Comparison of ENCODE assay signal across 8 cellular contexts in genomic region chr20:3710703-3711417, GRCh38. TPM values are rescaled to one million over a fixed set of nuclear protein-coding genes. Genes with fewer than 3 reads are reported as not detected.
DNase-seq lines count a peak whose midpoint lies in the region; FAIRE-seq and TF ChIP-seq lines count a peak whose summit lies in the region.

No MANE protein-coding gene starts in this region.

- DNase-seq in AG08395 (ENCODE audit: low spot score) (peak; percentile 79), GM12892 (ENCODE audit: insufficient read length) (peak; percentile 88), fibroblast of peridontal ligament (ENCODE audit: extremely low read depth) (peak; percentile 54), neuronal stem cell (ENCODE audit: low spot score) (peak; percentile 80), NCI-H446 treated with DMSO at 0.1 percent for 48 hours (lab: John Stamatoyannopoulos, UW) (no peak)
- DNase-seq in activated T-cell treated with anti-CD3 and anti-CD28 coated beads, Interleukin-2, amount 50 U/mL, for 48 hours, result peak; percentile 88 to 89

- peak; percentile 97 for TF ChIP-seq CTCF in OCI-LY1 (IDR thresholded peaks at IDR 0.05; ENCODE audit: low read length)

- no peak overlapping the region for H2BK15ac ChIP-seq in neuronal stem cell (ENCODE audit: low read length)

- H3K4me1 ChIP-seq in OCI-LY1 (ENCODE audit: insufficient read depth, low read length, severe bottlenecking) (no peaks in the 10 kb centered on the region), neuronal stem cell (ENCODE audit: control insufficient read depth in 2 of 2, insufficient read depth in 1 of 2, low read depth in 1 of 2, low read length in 2 of 2) (no peaks in the 10 kb centered on the region), subcutaneous abdominal adipose tissue (ENCODE audit: control insufficient read depth in 5 of 5, insufficient read depth in 5 of 5, low read length in 5 of 5) (peaks cover 0 to 64% (median 36%) of the 10 kb centered on the region in 5 donors)

- no peaks in the 10 kb centered on the region for H3K9me2 ChIP-seq in OCI-LY1 (ENCODE audit: low read depth, low read length)

- no peaks in the 10 kb centered on the region for H3K79me2 ChIP-seq in OCI-LY1 (ENCODE audit: insufficient read depth, low read length)

- H2BK12ac ChIP-seq in neuronal stem cell (ENCODE audit: low read length), result no peak overlapping the region

- H3K27me3 ChIP-seq in OCI-LY1 (ENCODE audit: insufficient read depth, low read length) (no peaks in the 10 kb centered on the region; the same call in 1 of the 2 replicates), neuronal stem cell (ENCODE audit: control insufficient read depth in 3 of 3, insufficient read depth in 3 of 3, low read depth in 1 of 3, low read length in 3 of 3) (peaks cover 0 to 3% (median 0%) of the 10 kb centered on the region in 3 experiments), subcutaneous abdominal adipose tissue (ENCODE audit: control insufficient read depth in 5 of 5, insufficient read depth in 4 of 5, low read length in 5 of 5) (no peaks in the 10 kb centered on the region)

- H3K23ac ChIP-seq in neuronal stem cell (ENCODE audit: low read depth, low read length, poor library complexity), result no peak overlapping the region

- no peaks in the 10 kb centered on the region for H3F3A ChIP-seq in OCI-LY1 (ENCODE audit: insufficient read depth, low read length)

- no peak overlapping the region for H2BK5ac ChIP-seq in neuronal stem cell (ENCODE audit: low read length)

- H2AFZ ChIP-seq in OCI-LY1 (ENCODE audit: low read length) (no peak overlapping the region), neuronal stem cell (ENCODE audit: low read length) (no peak overlapping the region)

- no peaks in the 10 kb centered on the region for H3K36me3 ChIP-seq in OCI-LY1 (ENCODE audit: insufficient read depth, low read length)
- H3K36me3 ChIP-seq in neuronal stem cell (replicated peaks in 1 of 2; ENCODE audit: control insufficient read depth in 2 of 2, insufficient read depth in 2 of 2, low read length in 2 of 2), result no peaks in the 10 kb centered on the region
- H3K36me3 ChIP-seq in subcutaneous abdominal adipose tissue (ENCODE audit: control insufficient read depth in 5 of 5, insufficient read depth in 5 of 5, low read length in 5 of 5), result peaks cover 0 to 5% (median 0%) of the 10 kb centered on the region in 5 donors

- H3K27ac ChIP-seq in OCI-LY1 (ENCODE audit: low read depth, low read length, poor library complexity, severe bottlenecking) (no peak overlapping the region), neuronal stem cell (replicated peaks; ENCODE audit: low read length) (no peak overlapping the region), subcutaneous abdominal adipose tissue (ENCODE audit: low read depth, low read length) (no peak overlapping the region)

- H3K14ac ChIP-seq in neuronal stem cell (ENCODE audit: low read length), result no peak overlapping the region

- no CpG with 5 or more reads among the region's 17 CpGs for WGBS in neuronal stem cell (ENCODE audit: extremely low coverage in 2 of 2, insufficient read length in 2 of 2, insufficient replicate concordance in 1 of 2), 2 donors

- no peak for TF ChIP-seq POLR2A in GM12892 (IDR thresholded peaks at IDR 0.05; ENCODE audit: low read depth, low read length)

- H4K8ac ChIP-seq in neuronal stem cell (ENCODE audit: low read depth, low read length), result no peak overlapping the region

- no peak overlapping the region for H4K91ac ChIP-seq in neuronal stem cell (ENCODE audit: low read depth, low read length, poor library complexity)

- H4K20me1 ChIP-seq in OCI-LY1 (ENCODE audit: insufficient read depth, low read length), result no peaks in the 10 kb centered on the region

- peak overlapping the region; percentile 12 for H2AK5ac ChIP-seq in neuronal stem cell (ENCODE audit: low read depth, low read length)

- no peak overlapping the region for H3K4ac ChIP-seq in neuronal stem cell (ENCODE audit: low read length)

- no peak overlapping the region for H3K9ac ChIP-seq in OCI-LY1 (ENCODE audit: low read length)
- no peak overlapping the region for H3K9ac ChIP-seq in neuronal stem cell (ENCODE audit: low read depth, low read length, poor library complexity)
- peak overlapping the region in 2 of 5 donors; percentile 33 to 56 for H3K9ac ChIP-seq in subcutaneous abdominal adipose tissue (ENCODE audit: low read length in 5 of 5)

- H2BK120ac ChIP-seq in neuronal stem cell (ENCODE audit: low read depth, low read length), result no peak overlapping the region

- peak; percentile 98 for FAIRE-seq in GM12892 (lab: Jason Lieb, UNC)

- H3K4me3 ChIP-seq in OCI-LY1 (ENCODE audit: low read depth, low read length, poor library complexity, severe bottlenecking) (no peak overlapping the region), neuronal stem cell (ENCODE audit: low read length in 2 of 2) (no peak overlapping the region), subcutaneous abdominal adipose tissue (ENCODE audit: low read depth in 1 of 5, low read length in 5 of 5) (peak overlapping the region; percentile 24 to 65 (median 48))

- H3K4me2 ChIP-seq in OCI-LY1 (ENCODE audit: low read length) (no peak overlapping the region), neuronal stem cell (ENCODE audit: insufficient read depth, low read length, poor library complexity, severe bottlenecking) (peak overlapping the region; percentile 33)

- H3K18ac ChIP-seq in neuronal stem cell (ENCODE audit: low read length), result no peak overlapping the region

- H3K9me3 ChIP-seq in OCI-LY1 (ENCODE audit: low read length), result no peaks in the 10 kb centered on the region
- H3K9me3 ChIP-seq in neuronal stem cell (replicated peaks in 1 of 2; ENCODE audit: control insufficient read depth in 2 of 2, insufficient read depth in 1 of 2, low read depth in 1 of 2, low read length in 2 of 2), result no peaks in the 10 kb centered on the region
- no peaks in the 10 kb centered on the region for H3K9me3 ChIP-seq in subcutaneous abdominal adipose tissue (ENCODE audit: control insufficient read depth in 5 of 5, low read length in 5 of 5)

- no peaks in the 10 kb centered on the region for H3K79me1 ChIP-seq in neuronal stem cell (ENCODE audit: low read depth, low read length)

RNA-seq across cellular contexts. Expression of gene SIGLEC1, which starts 1.5 kb away (rescaled TPM):
- not detected for polyA plus RNA-seq in GM12892 (2012; ENCODE audit: missing spikeins)
- 0.01 TPM for polyA plus RNA-seq in neuronal stem cell (2013, experiment 1 of 2)
- polyA plus RNA-seq in neuronal stem cell (2013, experiment 2 of 2), result 0.01 TPM

RNA-seq across cellular contexts. Expression of gene HSPA12B, which starts 21.6 kb away (rescaled TPM):
- 0.11 TPM for polyA plus RNA-seq in GM12892 (2012; ENCODE audit: missing spikeins)
- 0.39 TPM for polyA plus RNA-seq in neuronal stem cell (2013, experiment 1 of 2)
- 0.47 TPM for polyA plus RNA-seq in neuronal stem cell (2013, experiment 2 of 2)

RNA-seq across cellular contexts. Expression of gene ADAM33, which starts 29.1 kb away (rescaled TPM):
- polyA plus RNA-seq in GM12892 (2012; ENCODE audit: missing spikeins), result not detected
- polyA plus RNA-seq in neuronal stem cell (2013, experiment 1 of 2), result 5.2 TPM
- 5.3 TPM for polyA plus RNA-seq in neuronal stem cell (2013, experiment 2 of 2)

RNA-seq across cellular contexts. Expression of gene GFRA4, which starts 47.7 kb away (rescaled TPM):
- polyA plus RNA-seq in GM12892 (2012; ENCODE audit: missing spikeins), result not detected
- polyA plus RNA-seq in neuronal stem cell (2013, experiment 1 of 2), result not detected
- polyA plus RNA-seq in neuronal stem cell (2013, experiment 2 of 2), result not detected

RNA-seq across cellular contexts. Expression of gene ADISSP, which starts 56.7 kb away (rescaled TPM):
- 18.2 TPM for polyA plus RNA-seq in GM12892 (2012; ENCODE audit: missing spikeins)
- 57.7 TPM for polyA plus RNA-seq in neuronal stem cell (2013, experiment 1 of 2)
- polyA plus RNA-seq in neuronal stem cell (2013, experiment 2 of 2), result 57.2 TPM

Comparison
In these comparisons a context has a peak if more than half of its experiments do, and no peak if none do; other contexts are left out.
1. H3K4me3 ChIP-seq: peak in subcutaneous abdominal adipose tissue (5 of 5); none in OCI-LY1 (single experiment) and neuronal stem cell (0 of 2).